In genomic region chr11:8346157-8346755, GRCh38 we compare ENCODE assay signal across 24 cellular contexts.
DNase-seq lines count a peak whose midpoint lies in the region; ATAC-seq, FAIRE-seq and TF ChIP-seq lines count a peak whose summit lies in the region.
"Had no signal": no experiment of that assay in that cellular context is flagged by ENCODE, and none has a peak within 500 bp of the region (broad histone marks: within the 10 kb centered on the region; RNA-seq: fewer than 3 reads in every experiment).

No MANE protein-coding gene starts in this region.

- peak; percentile 18 for FAIRE-seq in bronchial epithelial cell (lab: Jason Lieb, UNC)
- no peak for FAIRE-seq in kidney (lab: Jason Lieb, UNC)
- FAIRE-seq: A549, D721Med, GM12891, GM18507 had no signal

- no peaks in the 10 kb centered on the region for H3K79me2 ChIP-seq in OCI-LY3 (ENCODE audit: low read length)

- H3K9me3 ChIP-seq in OCI-LY3 (ENCODE audit: insufficient read depth, low read length) (0 out of 2 replicates have a peak, but pooled peaks cover 5% of the 10 kb centered on the region), kidney (ENCODE audit: control insufficient read depth in 1 of 2, low read length in 2 of 2) (no peaks in the 10 kb centered on the region), breast epithelium (no peaks in the 10 kb centered on the region)
- H3K9me3 ChIP-seq: A549, BE2C had no signal

- H3K4me1 ChIP-seq in OCI-LY3 (ENCODE audit: low read length): peaks cover 56% of the 10 kb centered on the region
- H3K4me1 ChIP-seq in kidney (ENCODE audit: control insufficient read depth in 1 of 2, insufficient read depth in 1 of 2, low read depth in 1 of 2, low read length in 2 of 2): no peaks in the 10 kb centered on the region
- no peaks in the 10 kb centered on the region for H3K4me1 ChIP-seq in breast epithelium
- H3K4me1 ChIP-seq: A549, BE2C had no signal

- TF ChIP-seq CTCF in OCI-LY3 (IDR thresholded peaks at IDR 0.05; ENCODE audit: low read depth, low read length) (no peak), bronchial epithelial cell (IDR thresholded peaks at IDR 0.05; ENCODE audit: insufficient read depth, low read length, severe bottlenecking) (no peak), kidney (IDR thresholded peaks at IDR 0.05; ENCODE audit: borderline replicate concordance, extremely low read depth, insufficient read depth) (no peak), breast epithelium (IDR thresholded peaks at IDR 0.05) (no peak)

- H3K4me3 ChIP-seq in OCI-LY3 (ENCODE audit: low read length) (no peak overlapping the region), bronchial epithelial cell (ENCODE audit: low read depth, low read length) (no peak overlapping the region), kidney (ENCODE audit: low read length in 2 of 2) (no peak overlapping the region), breast epithelium (no peak overlapping the region)
- H3K4me3 ChIP-seq: A549; BLaER1 treated with 17β-estradiol and CSF1 and Interleukin-3, amounts not matched to agents 10 nM and 100 nM; GM23338 had no signal

- H2AFZ ChIP-seq in OCI-LY3 (ENCODE audit: low read depth, low read length): no peak overlapping the region
- H2AFZ ChIP-seq: GM23338 had no signal

- intact Hi-C loops in kidney (cut with DNase I) (no loop called here), breast epithelium (cut with DNase I; ENCODE audit: low total_unique reads) (no loop called here)

- H3K36me3 ChIP-seq in OCI-LY3 (replicated peaks; ENCODE audit: low read depth, low read length) (peaks cover 9% of the 10 kb centered on the region), bronchial epithelial cell (ENCODE audit: control insufficient read depth, insufficient read depth, low read length) (no peaks in the 10 kb centered on the region), kidney (ENCODE audit: control insufficient read depth in 1 of 2, insufficient read depth in 2 of 2, low read length in 2 of 2) (no peaks in the 10 kb centered on the region), breast epithelium (no peaks in the 10 kb centered on the region)
- H3K36me3 ChIP-seq: BE2C; BLaER1 treated with 17β-estradiol and CSF1 and Interleukin-3, amounts not matched to agents 10 nM and 100 nM had no signal

- no peak for TF ChIP-seq POLR2A in breast epithelium (IDR thresholded peaks at IDR 0.05)

- DNase-seq in bronchial epithelial cell (ENCODE audit: low read depth) (no peak), kidney (peak; percentile 41), breast epithelium (ENCODE audit: low spot score in 2 of 2) (no peak)
- DNase-seq in activated CD8-positive, alpha-beta memory T cell treated with anti-CD3 and anti-CD28 coated beads, Interleukin-2, amount 50 U/mL, for 4 hours: no peak
- DNase-seq: 8988T; ACHN; AML-193; BE2C; CD4-positive, alpha-beta T cell; CD8-positive, alpha-beta memory T cell; DMS 273 treated with DMSO at 0.1 percent for 48 hours; DMS79; EL; GF-D8; H9 had no signal

- peak overlapping the region; percentile 77 for H3K27ac ChIP-seq in OCI-LY3 (ENCODE audit: low read length)
- no peak overlapping the region for H3K27ac ChIP-seq in kidney (ENCODE audit: low read depth in 2 of 2, low read length in 2 of 2)
- no peak overlapping the region for H3K27ac ChIP-seq in breast epithelium
- H3K27ac ChIP-seq: A549; BLaER1 treated with 17β-estradiol and CSF1 and Interleukin-3, amounts not matched to agents 10 nM and 100 nM had no signal

- no peak for ATAC-seq in HG03159 (IDR thresholded peaks at IDR 0.05; ENCODE audit: unreplicated experiment)
- ATAC-seq: A549, GM23338, HCT116 had no signal

- H4K20me1 ChIP-seq in OCI-LY3 (ENCODE audit: insufficient read depth, low read length): no peaks in the 10 kb centered on the region
- H4K20me1 ChIP-seq: BLaER1 treated with 17β-estradiol and CSF1 and Interleukin-3, amounts not matched to agents 10 nM and 100 nM had no signal

- H3K9ac ChIP-seq in OCI-LY3 (ENCODE audit: low read length) (no peak overlapping the region), kidney (ENCODE audit: low read length in 2 of 2) (no peak overlapping the region)
- H3K9ac ChIP-seq: BLaER1 treated with 17β-estradiol and CSF1 and Interleukin-3, amounts not matched to agents 10 nM and 100 nM had no signal

- H3K27me3 ChIP-seq in OCI-LY3 (ENCODE audit: low read depth, low read length) (no peaks in the 10 kb centered on the region), bronchial epithelial cell (ENCODE audit: control insufficient read depth, insufficient read depth, low read length) (no peaks in the 10 kb centered on the region), breast epithelium (no peaks in the 10 kb centered on the region)
- H3K27me3 ChIP-seq: BE2C; BLaER1 treated with 17β-estradiol and CSF1 and Interleukin-3, amounts not matched to agents 10 nM and 100 nM had no signal

- peak overlapping the region; percentile 11 for H3K4me2 ChIP-seq in OCI-LY3 (ENCODE audit: low read length)
- H3K4me2 ChIP-seq: A549; BLaER1 treated with 17β-estradiol and CSF1 and Interleukin-3, amounts not matched to agents 10 nM and 100 nM; GM23338 had no signal
